In genomic region chr15:56042031-56042430, GRCh38 we compare ENCODE assay signal across 19 cellular contexts. TPM values are rescaled to one million over a fixed set of nuclear protein-coding genes. Genes with fewer than 3 reads are reported as not detected.
A peak's percentile ranks its signal among the peaks of the same experiment; 100 is the strongest.
DNase-seq lines count a peak whose midpoint lies in the region; ATAC-seq and TF ChIP-seq lines count a peak whose summit lies in the region.
"Had no signal": no experiment of that assay in that cellular context is flagged by ENCODE, and none has a peak within 500 bp of the region (broad histone marks: within the 10 kb centered on the region; RNA-seq: fewer than 3 reads in every experiment).

No MANE protein-coding gene starts in this region.

- intact Hi-C loops in CD4-positive, alpha-beta T cell (cut with DNase I, micrococcal nuclease), result loop anchor here (2.0 to 5.0 kb wide), 3 partner anchors 49 to 203 kb away; partner anchors contain the start of gene NEDD4 (in 2 of the 2)
- intact Hi-C loops in tibial artery (cut with DNase I; ENCODE audit: low total_unique reads), result no loop called here

- DNase-seq in CD4-positive, alpha-beta T cell, result no peak
- no peak for DNase-seq in T-cell
- no peak for DNase-seq in epithelial cell of prostate (ENCODE audit: low read depth, low spot score)
- DNase-seq in tibial artery, result no peak
- no peak for DNase-seq in KG1 (lab: John Stamatoyannopoulos, UW)
- DNase-seq in DMS53 treated with DMSO at 0.1 percent for 48 hours (lab: John Stamatoyannopoulos, UW; ENCODE audit: unreplicated experiment), result no peak
- no peak for DNase-seq in GM03348 (ENCODE audit: low spot score)
- DNase-seq: activated B cell treated with CpG ODN at 0.5 μM for 24 hours; activated CD8-positive, alpha-beta memory T cell treated with anti-CD3 and anti-CD28 coated beads, Interleukin-2, amount 50 U/mL, for 4 hours; AML-193; GF-D8; heart left ventricle; naive B cell; NCI-H1417; NCI-H69; stimulated activated CD8-positive, alpha-beta memory T cell treated with anti-CD3 and anti-CD28 coated beads, Interleukin-4, amount 100 ng/mL, for 48 hours had no signal

- no peak for TF ChIP-seq CTCF in 22Rv1 (IDR thresholded peaks at IDR 0.05)
- TF ChIP-seq CTCF in CD4-positive, alpha-beta T cell (IDR thresholded peaks at IDR 0.05), result no peak
- no peak for TF ChIP-seq CTCF in tibial artery (IDR thresholded peaks at IDR 0.05)

- peaks cover 0 to 14% (median 12%) of the 10 kb centered on the region in 4 donors for H3K4me1 ChIP-seq in tibial artery

- H3K4me3 ChIP-seq in tibial artery, result no peak overlapping the region
- H3K4me3 ChIP-seq: heart left ventricle, lung, SJSA1 had no signal

- no peaks in the 10 kb centered on the region for H3K27me3 Mint-ChIP-seq in CD4-positive, alpha-beta T cell
- no peaks in the 10 kb centered on the region for H3K27me3 Mint-ChIP-seq in T-cell

- CTCF ChIA-PET in CD4-positive, alpha-beta T cell (lab: Charles Lee), result interaction anchor here (2.0 kb wide), 1 partner anchor 11 kb away, joined by 6 read pairs; no protein-coding TSS in a partner anchor
- CTCF ChIA-PET in T-cell (lab: Charles Lee), result interaction anchor here (1.0 to 1.5 kb wide), 2 partner anchors 12 to 14 kb away, joined by 3 to 5 read pairs; no protein-coding TSS in a partner anchor

- no peaks in the 10 kb centered on the region for H3K9me3 ChIP-seq in CD4-positive, alpha-beta T cell (ENCODE audit: control insufficient read depth, low read length)
- no peaks in the 10 kb centered on the region for H3K9me3 ChIP-seq in tibial artery
- H3K9me3 ChIP-seq: SJSA1 had no signal

- no peaks in the 10 kb centered on the region for H3K9me3 Mint-ChIP-seq in CD4-positive, alpha-beta T cell
- peaks cover 0 to 7% (median 0%) of the 10 kb centered on the region in 3 donors for H3K9me3 Mint-ChIP-seq in T-cell

- POLR2A ChIA-PET in CD4-positive, alpha-beta T cell (lab: Charles Lee), result interaction anchor here (1.5 kb wide), 1 partner anchor 13 kb away, joined by 4 read pairs; no protein-coding TSS in a partner anchor
- POLR2A ChIA-PET in T-cell (lab: Charles Lee), result no interaction called here

- no peak for ATAC-seq in CD4-positive, alpha-beta T cell (ENCODE audit: poor library complexity)
- no peak for ATAC-seq in T-cell (replicated peaks in 1 of 4)
- ATAC-seq: heart left ventricle had no signal

- peak overlapping the region; percentile 89 for H3K27ac Mint-ChIP-seq in CD4-positive, alpha-beta T cell
- H3K27ac Mint-ChIP-seq in T-cell, result peak overlapping the region; percentile 84 to 96
- H3K27ac Mint-ChIP-seq: activated B cell treated with CpG ODN at 0.5 μM for 24 hours, naive B cell had no signal

- no peaks in the 10 kb centered on the region for H3K36me3 ChIP-seq in tibial artery
- H3K36me3 ChIP-seq: heart left ventricle, SJSA1 had no signal

- H3K27ac ChIP-seq in 22Rv1 (peak overlapping the region; percentile 20; the same call in 1 of the 2 replicates), epithelial cell of prostate (peak overlapping the region; percentile 92), tibial artery (no peak overlapping the region)
- H3K27ac ChIP-seq in CD4-positive, alpha-beta T cell (ENCODE audit: low read depth, low read length), result no peak overlapping the region

- H3K27me3 ChIP-seq in CD4-positive, alpha-beta T cell (ENCODE audit: control insufficient read depth, insufficient read depth, low read length), result no peaks in the 10 kb centered on the region
- no peaks in the 10 kb centered on the region for H3K27me3 ChIP-seq in tibial artery
- H3K27me3 ChIP-seq: heart left ventricle, SJSA1 had no signal

- H3K36me3 Mint-ChIP-seq in CD4-positive, alpha-beta T cell (ENCODE audit: low read depth), result no peaks in the 10 kb centered on the region
- H3K36me3 Mint-ChIP-seq in T-cell, result no peaks in the 10 kb centered on the region

- H3K4me1 Mint-ChIP-seq in CD4-positive, alpha-beta T cell (ENCODE audit: low read depth), result peaks cover 50% of the 10 kb centered on the region
- H3K4me1 Mint-ChIP-seq in T-cell, result peaks cover 45 to 60% (median 47%) of the 10 kb centered on the region in 3 donors

- H3K4me3 Mint-ChIP-seq in CD4-positive, alpha-beta T cell, result no peak overlapping the region
- H3K4me3 Mint-ChIP-seq in T-cell, result peak overlapping the region in 1 of 3 donors; percentile 77
- H3K4me3 Mint-ChIP-seq: activated B cell treated with CpG ODN at 0.5 μM for 24 hours, naive B cell had no signal

RNA-seq across cellular contexts. Expression of gene NEDD4, which starts 48.6 kb away (rescaled TPM):
- total RNA-seq in CD4-positive, alpha-beta T cell, result 1 to 10 TPM; 2.6 to 2.7 TPM
- 1 to 10 TPM; 2.2 to 8.6 (median 5.1) TPM for total RNA-seq in T-cell

Comparison
In these comparisons a context has a peak if more than half of its experiments do, and no peak if none do; other contexts are left out.
1. H3K27ac ChIP-seq: peak in 22Rv1 (single experiment) and epithelial cell of prostate (single experiment); none in CD4-positive, alpha-beta T cell (single experiment) and tibial artery (0 of 2).